Comparison of ENCODE assay signal across 22 cellular contexts in the genomic region with DNA sequence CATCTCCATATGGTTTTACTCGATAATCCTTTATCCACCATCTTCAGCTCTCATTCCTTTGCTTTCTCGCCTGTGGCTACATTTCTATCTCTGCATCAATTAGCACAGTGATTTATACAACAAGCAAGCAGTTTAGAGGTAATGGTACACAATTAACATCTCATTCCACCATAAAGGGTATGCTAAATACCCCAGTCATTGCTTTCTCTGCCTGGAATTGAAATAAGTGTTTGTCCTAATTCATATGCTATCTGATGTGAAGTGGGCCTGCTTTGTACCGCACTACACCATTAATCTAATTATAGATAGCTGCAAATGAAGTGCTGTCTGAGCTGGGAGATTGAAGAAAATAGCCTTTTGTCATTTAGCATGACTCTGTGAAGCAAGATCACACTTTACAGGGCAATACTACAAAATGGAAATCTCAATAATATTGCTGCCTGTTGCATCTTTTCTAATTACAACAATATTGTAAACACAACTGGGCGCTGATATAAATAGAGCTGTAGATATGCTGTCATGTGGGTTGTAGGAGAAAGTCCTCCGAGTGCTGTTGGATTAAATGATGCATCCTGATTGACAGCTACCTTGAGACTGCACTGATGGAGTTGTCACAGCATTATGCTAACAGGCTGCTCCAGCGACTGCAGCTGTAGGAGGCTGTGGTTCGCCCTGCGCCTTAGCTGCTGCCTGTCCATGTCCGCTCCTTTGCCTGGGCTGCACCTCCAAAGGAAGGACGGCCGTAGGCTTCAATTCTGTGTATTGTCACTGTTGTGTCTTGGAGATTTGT.
DNase-seq lines count a peak whose midpoint lies in the region; TF ChIP-seq lines count a peak whose summit lies in the region.
"Had no signal": no experiment of that assay in that cellular context is flagged by ENCODE, and none has a peak within 500 bp of the region (broad histone marks: within the 10 kb centered on the region; RNA-seq: fewer than 3 reads in every experiment).

No MANE protein-coding gene starts in this region.

- intact Hi-C loops in vagina (cut with DNase I) = loop anchor here (10.0 kb wide), 2 partner anchors 596 to 856 kb away; no protein-coding TSS in a partner anchor

- POLR2A ChIA-PET in HEK293 (lab: Yijun Ruan, JAX) = no interaction called here

- H3K4me1 ChIP-seq in HEK293 (ENCODE audit: control insufficient read depth, insufficient read depth, low read length) (peaks cover 6% of the 10 kb centered on the region), NT2/D1 (ENCODE audit: insufficient read depth, insufficient read length) (peaks cover 5% of the 10 kb centered on the region), iPS-20b (ENCODE audit: insufficient read depth, low read length) (peaks cover 54% of the 10 kb centered on the region), vagina (peaks cover 12% of the 10 kb centered on the region)

- TF ChIP-seq POLR2A in vagina (IDR thresholded peaks at IDR 0.05) = no peak

- H3K36me3 ChIP-seq in HEK293 (ENCODE audit: control insufficient read depth in 2 of 2, insufficient read depth in 1 of 2, low read length in 2 of 2) (no peaks in the 10 kb centered on the region), NT2/D1 (ENCODE audit: insufficient read depth, insufficient read length, low read length) (no peaks in the 10 kb centered on the region), iPS-20b (ENCODE audit: insufficient read depth, low read depth, low read length) (no peaks in the 10 kb centered on the region), vagina (no peaks in the 10 kb centered on the region)

- peaks cover 69% of the 10 kb centered on the region for H3K27me3 ChIP-seq in NT2/D1 (ENCODE audit: insufficient read depth, insufficient read length)
- H3K27me3 ChIP-seq in iPS-20b (ENCODE audit: insufficient read depth, low read length) = no peaks in the 10 kb centered on the region
- H3K27me3 ChIP-seq in vagina = no peaks in the 10 kb centered on the region
- H3K27me3 ChIP-seq: esophagus squamous epithelium had no signal

- H3K9me3 ChIP-seq in HEK293 (ENCODE audit: control insufficient read depth, insufficient read depth, low read depth, low read length) = no peaks in the 10 kb centered on the region
- no peaks in the 10 kb centered on the region for H3K9me3 ChIP-seq in NT2/D1 (ENCODE audit: insufficient read depth, low read length)
- no peaks in the 10 kb centered on the region for H3K9me3 ChIP-seq in iPS-20b (ENCODE audit: insufficient read depth, low read depth, low read length)
- H3K9me3 ChIP-seq in vagina = no peaks in the 10 kb centered on the region
- H3K9me3 ChIP-seq: esophagus squamous epithelium had no signal

- DNase-seq in NCI-H1436 treated with DMSO at 0.1 percent for 48 hours (lab: John Stamatoyannopoulos, UW) (peak; percentile 81), NT2/D1 (ENCODE audit: low read depth, low spot score) (peak; percentile 86), vagina (ENCODE audit: extremely low spot score in 2 of 2) (no peak), occipital lobe (lab: John Stamatoyannopoulos, UW) (no peak)
- DNase-seq in stimulated activated CD4-positive, alpha-beta T cell treated with anti-CD3 and anti-CD28 coated beads, Interleukin-4, amount 100 ng/mL, for 1 hour = no peak
- DNase-seq: activated CD4-positive, alpha-beta T cell treated with anti-CD3 and anti-CD28 coated beads, Interleukin-2, amount 50 U/mL, for 4 hours; activated naive CD4-positive, alpha-beta T cell treated with Interleukin-2 at 50 U/mL for 16 hours; activated T-cell treated with anti-CD3 and anti-CD28 coated beads for 4 hours; anterior cingulate cortex; DMS79 treated with DMSO at 0.1 percent for 48 hours; esophagus squamous epithelium; KBM-7; kidney; MV-4-11; naive thymus-derived CD8-positive, alpha-beta T cell; NCI-H510A treated with DMSO at 0.1 percent for 48 hours; stimulated activated CD4-positive, alpha-beta T cell treated with anti-CD3 and anti-CD28 coated beads, Interleukin-4, amount 100 ng/mL, for 24 hours; T-helper 1 cell had no signal

- CTCF ChIA-PET in HEK293 (lab: Yijun Ruan, JAX) = interaction anchor here (0.6 to 1.5 kb wide), 3 partner anchors 67 to 594 kb away, joined by 3 to 4 read pairs (median 4); no protein-coding TSS in a partner anchor

- no peak overlapping the region for H3K4me3 ChIP-seq in HEK293 (ENCODE audit: low read depth, low read length)
- no peak overlapping the region for H3K4me3 ChIP-seq in NT2/D1 (ENCODE audit: insufficient read length, low read depth)
- peak overlapping the region; percentile 24; the same call in 1 of the 2 replicates for H3K4me3 ChIP-seq in iPS-20b (ENCODE audit: low read length)
- H3K4me3 ChIP-seq in vagina = no peak overlapping the region
- H3K4me3 ChIP-seq: esophagus squamous epithelium, skin epidermis had no signal

- TF ChIP-seq CTCF in HEK293 (tag by site-specific recombination; IDR thresholded peaks at IDR 0.05) (no peak), vagina (IDR thresholded peaks at IDR 0.05) (no peak)

- peak overlapping the region; percentile 17 for H3K9ac ChIP-seq in NT2/D1 (ENCODE audit: insufficient read length, low read depth)
- peak overlapping the region; percentile 36 for H3K9ac ChIP-seq in iPS-20b (ENCODE audit: low read depth, low read length)

- H3K27ac ChIP-seq in HEK293 (ENCODE audit: extremely low read depth, low read depth, low read length) = no peak overlapping the region
- peak overlapping the region; percentile 40 for H3K27ac ChIP-seq in iPS-20b (ENCODE audit: low read length)
- no peak overlapping the region for H3K27ac ChIP-seq in vagina
- H3K27ac ChIP-seq: esophagus squamous epithelium, skin epidermis, VCaP had no signal

TF ChIP-seq in HEK293, 187 proteins besides CTCF, POLR2A, EP300 and RAD21:
- TF ChIP-seq PRDM10 (tag by site-specific recombination; IDR thresholded peaks at IDR 0.05) = no peak
- TF ChIP-seq SCRT2 (tag by site-specific recombination; IDR thresholded peaks at IDR 0.05) = peak; percentile 41; the same call in 1 of the 2 replicates
- TF ChIP-seq YY2 (tag by site-specific recombination; IDR thresholded peaks at IDR 0.05) = no peak
- TF ChIP-seq, protein P1, sequence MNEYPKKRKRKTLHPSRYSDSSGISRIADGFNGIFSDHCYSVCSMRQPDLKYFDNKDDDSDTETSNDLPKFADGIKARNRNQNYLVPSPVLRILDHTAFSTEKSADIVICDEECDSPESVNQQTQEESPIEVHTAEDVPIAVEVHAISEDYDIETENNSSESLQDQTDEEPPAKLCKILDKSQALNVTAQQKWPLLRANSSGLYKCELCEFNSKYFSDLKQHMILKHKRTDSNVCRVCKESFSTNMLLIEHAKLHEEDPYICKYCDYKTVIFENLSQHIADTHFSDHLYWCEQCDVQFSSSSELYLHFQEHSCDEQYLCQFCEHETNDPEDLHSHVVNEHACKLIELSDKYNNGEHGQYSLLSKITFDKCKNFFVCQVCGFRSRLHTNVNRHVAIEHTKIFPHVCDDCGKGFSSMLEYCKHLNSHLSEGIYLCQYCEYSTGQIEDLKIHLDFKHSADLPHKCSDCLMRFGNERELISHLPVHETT (tag by site-specific recombination; IDR thresholded peaks at IDR 0.05) = no peak

Comparison
In these comparisons a context has a peak if more than half of its experiments do, and no peak if none do; other contexts are left out.
1. DNase-seq: peak in NCI-H1436 treated with DMSO at 0.1 percent for 48 hours (single experiment) and NT2/D1 (single experiment); none in vagina (0 of 2), stimulated activated CD4-positive, alpha-beta T cell treated with anti-CD3 and anti-CD28 coated beads, Interleukin-4, amount 100 ng/mL, for 1 hour (single experiment) and occipital lobe (single experiment).